25 cellular contexts compared by ENCODE assay signal in the genomic region with DNA sequence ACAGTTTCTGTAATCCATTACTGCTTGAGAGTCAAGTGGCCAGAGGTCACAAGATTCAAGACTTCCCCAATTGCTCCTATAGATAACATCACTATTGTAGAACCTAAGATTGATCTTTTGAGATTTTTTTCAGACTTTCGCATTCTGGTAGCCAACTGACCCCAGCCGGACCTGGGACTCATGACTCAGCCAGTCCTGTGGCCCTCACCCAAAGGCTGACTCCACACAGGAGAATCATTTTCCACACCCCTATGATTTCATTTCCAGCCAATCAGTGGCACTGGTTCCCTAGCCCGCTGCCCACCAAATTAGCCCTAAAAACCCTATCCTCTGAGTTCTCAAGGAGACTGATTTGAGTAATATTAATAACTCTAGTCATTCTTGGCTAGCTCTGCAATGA. TPM values are rescaled to one million over a fixed set of nuclear protein-coding genes. Genes with fewer than 3 reads are reported as not detected.
DNase-seq lines count a peak whose midpoint lies in the region; ATAC-seq, FAIRE-seq and TF ChIP-seq lines count a peak whose summit lies in the region.
"Had no signal": no experiment of that assay in that cellular context is flagged by ENCODE, and none has a peak within 500 bp of the region (broad histone marks: within the 10 kb centered on the region; RNA-seq: fewer than 3 reads in every experiment).

No MANE protein-coding gene starts in this region.

- H3K79me2 ChIP-seq in astrocyte (ENCODE audit: insufficient read depth, low read length): no peaks in the 10 kb centered on the region

- no peak for FAIRE-seq in astrocyte (lab: Jason Lieb, UNC)
- FAIRE-seq: G401.6 had no signal

- no peak for ATAC-seq in GM21737 (IDR thresholded peaks at IDR 0.05; ENCODE audit: unreplicated experiment)
- ATAC-seq: GM23338 had no signal

- no peak for TF ChIP-seq CTCF in MCF 10A (IDR thresholded peaks at IDR 0.05; ENCODE audit: unreplicated experiment)
- TF ChIP-seq CTCF in breast epithelium (IDR thresholded peaks at IDR 0.05): no peak
- no peak for TF ChIP-seq CTCF in astrocyte (IDR thresholded peaks at IDR 0.05; ENCODE audit: insufficient read depth, low read depth, low read length)

- no peak overlapping the region for H3K4me2 ChIP-seq in astrocyte (ENCODE audit: low read length)
- H3K4me2 ChIP-seq: GM23338, KMS-11 had no signal

- H3K27ac ChIP-seq in breast epithelium (no peak overlapping the region), astrocyte (ENCODE audit: low read depth, low read length) (no peak overlapping the region)
- H3K27ac ChIP-seq: 22Rv1, KMS-11, SJSA1 had no signal

- no peak overlapping the region for H3K9ac ChIP-seq in astrocyte (ENCODE audit: low read length)
- H3K9ac ChIP-seq: KMS-11 had no signal

- H3K36me3 ChIP-seq in breast epithelium: no peaks in the 10 kb centered on the region
- H3K36me3 ChIP-seq in astrocyte (ENCODE audit: insufficient read depth, low read length): peaks cover 14% of the 10 kb centered on the region

- H3K9me3 ChIP-seq in breast epithelium (no peaks in the 10 kb centered on the region), astrocyte (ENCODE audit: insufficient read depth, low read depth, low read length) (no peaks in the 10 kb centered on the region)
- H3K9me3 ChIP-seq: SJSA1 had no signal

- no peaks in the 10 kb centered on the region for H3K9me3 Mint-ChIP-seq in MCF 10A (ENCODE audit: unreplicated experiment)
- H3K9me3 Mint-ChIP-seq in astrocyte (ENCODE audit: unreplicated experiment): no peaks in the 10 kb centered on the region
- peaks cover 19% of the 10 kb centered on the region for H3K9me3 Mint-ChIP-seq in activated T-helper 1 cell treated with anti-CD3 and anti-CD28 coated beads, Interleukin-12 subunit alpha, Interleukin-12 subunit beta, Interleukin-2, Interleukin-4 antibody, amounts not matched to agents 30 ng/mL and 10 ng/mL and 1 ng/mL, durations not matched to agents 14 hours and 24 hours and 36 hours
- H3K9me3 Mint-ChIP-seq: HFFc6 had no signal

- POLR2A ChIA-PET in MCF 10A (lab: Yijun Ruan, JAX): no interaction called here

- TF ChIP-seq POLR2A in breast epithelium (IDR thresholded peaks at IDR 0.05): no peak

- H4K20me1 ChIP-seq in astrocyte (ENCODE audit: insufficient read depth, low read length): no peaks in the 10 kb centered on the region

- H3K4me1 Mint-ChIP-seq in MCF 10A (ENCODE audit: insufficient read depth, unreplicated experiment) (no peaks in the 10 kb centered on the region), astrocyte (ENCODE audit: low read depth, unreplicated experiment) (peaks cover 18% of the 10 kb centered on the region)
- H3K4me1 Mint-ChIP-seq in activated T-helper 1 cell treated with anti-CD3 and anti-CD28 coated beads, Interleukin-12 subunit alpha, Interleukin-12 subunit beta, Interleukin-2, Interleukin-4 antibody, amounts not matched to agents 30 ng/mL and 10 ng/mL and 1 ng/mL, durations not matched to agents 14 hours and 24 hours and 36 hours (ENCODE audit: low read depth): no peaks in the 10 kb centered on the region

- H3K36me3 Mint-ChIP-seq in MCF 10A (ENCODE audit: insufficient read depth, unreplicated experiment) (peaks cover 73% of the 10 kb centered on the region), astrocyte (ENCODE audit: low read depth, unreplicated experiment) (peaks cover 34% of the 10 kb centered on the region)
- peaks cover 48% of the 10 kb centered on the region for H3K36me3 Mint-ChIP-seq in activated T-helper 1 cell treated with anti-CD3 and anti-CD28 coated beads, Interleukin-12 subunit alpha, Interleukin-12 subunit beta, Interleukin-2, Interleukin-4 antibody, amounts not matched to agents 30 ng/mL and 10 ng/mL and 1 ng/mL, durations not matched to agents 14 hours and 24 hours and 36 hours (ENCODE audit: low read depth)

- H3K4me3 Mint-ChIP-seq in MCF 10A (ENCODE audit: unreplicated experiment) (no peak overlapping the region), astrocyte (ENCODE audit: unreplicated experiment) (no peak overlapping the region)
- H3K4me3 Mint-ChIP-seq in activated T-helper 1 cell treated with anti-CD3 and anti-CD28 coated beads, Interleukin-12 subunit alpha, Interleukin-12 subunit beta, Interleukin-2, Interleukin-4 antibody, amounts not matched to agents 30 ng/mL and 10 ng/mL and 1 ng/mL, durations not matched to agents 14 hours and 24 hours and 36 hours: no peak overlapping the region
- H3K4me3 Mint-ChIP-seq: GM23338, H9, HFFc6, IgD-negative memory B cell had no signal

- no peak overlapping the region for H2AFZ ChIP-seq in astrocyte (ENCODE audit: low read depth, low read length)
- H2AFZ ChIP-seq: GM23338 had no signal

- no peaks in the 10 kb centered on the region for H3K27me3 Mint-ChIP-seq in MCF 10A (ENCODE audit: insufficient read depth, unreplicated experiment)
- H3K27me3 Mint-ChIP-seq in astrocyte (ENCODE audit: low read depth, unreplicated experiment): no peaks in the 10 kb centered on the region
- no peaks in the 10 kb centered on the region for H3K27me3 Mint-ChIP-seq in activated T-helper 1 cell treated with anti-CD3 and anti-CD28 coated beads, Interleukin-12 subunit alpha, Interleukin-12 subunit beta, Interleukin-2, Interleukin-4 antibody, amounts not matched to agents 30 ng/mL and 10 ng/mL and 1 ng/mL, durations not matched to agents 14 hours and 24 hours and 36 hours (ENCODE audit: insufficient read depth)
- H3K27me3 Mint-ChIP-seq: IgD-negative memory B cell had no signal

- DNase-seq in MCF 10A (ENCODE audit: unreplicated experiment): no peak
- DNase-seq in breast epithelium (ENCODE audit: low spot score in 2 of 2): no peak
- DNase-seq in astrocyte (ENCODE audit: low read depth): peak; percentile 22
- DNase-seq in iris pigment epithelial cell (ENCODE audit: low read depth): peak; percentile 47
- DNase-seq in NCI-H345 (lab: John Stamatoyannopoulos, UW): no peak
- DNase-seq in activated T-helper 1 cell treated with anti-CD3 and anti-CD28 coated beads, Interleukin-12 subunit alpha, Interleukin-12 subunit beta, Interleukin-2, Interleukin-4 antibody, amounts not matched to agents 30 ng/mL and 10 ng/mL and 1 ng/mL, durations not matched to agents 14 hours and 24 hours and 36 hours (ENCODE audit: low spot score): no peak
- DNase-seq: Calu3, DMS153, H9, HFFc6, MV-4-11, NCI-H1105, NCI-H1436 treated with DMSO at 0.1 percent for 48 hours, NCI-H187 treated with DMSO at 0.1 percent for 48 hours, NCI-H446 treated with DMSO at 0.1 percent for 48 hours, NCI-H526 treated with DMSO at 0.1 percent for 48 hours, Right ventricle myocardium superior, RPMI8226 had no signal

- CTCF ChIA-PET in MCF 10A (lab: Yijun Ruan, JAX): interaction anchor here (0.9 kb wide), 1 partner anchor 457 kb away, joined by 3 read pairs; no protein-coding TSS in a partner anchor

- no peak overlapping the region for H3K4me3 ChIP-seq in breast epithelium
- H3K4me3 ChIP-seq in astrocyte (ENCODE audit: insufficient read depth, low read depth, low read length): no peak overlapping the region
- H3K4me3 ChIP-seq: GM23338, SJSA1 had no signal

- no TSS peak for BruUV-seq in MCF 10A (replicated peaks; lab: Mats Ljungman, UMichigan)

- H3K4me1 ChIP-seq in breast epithelium: no peaks in the 10 kb centered on the region
- H3K4me1 ChIP-seq in astrocyte (ENCODE audit: insufficient read depth, low read length): no peaks in the 10 kb centered on the region
- H3K4me1 ChIP-seq: SJSA1 had no signal

- intact Hi-C loops in MCF 10A (cut with micrococcal nuclease): loop anchor here (10.0 kb wide), 1 partner anchor 458 kb away; a partner anchor contains a TSS
- intact Hi-C loops in breast epithelium (cut with DNase I; ENCODE audit: low total_unique reads): no loop called here
- intact Hi-C loops in activated T-helper 1 cell treated with anti-CD3 and anti-CD28 coated beads, Interleukin-12 subunit alpha, Interleukin-12 subunit beta, Interleukin-2, Interleukin-4 antibody, amounts not matched to agents 30 ng/mL and 10 ng/mL and 1 ng/mL, durations not matched to agents 14 hours and 24 hours and 36 hours (cut with micrococcal nuclease): no loop called here

- peak overlapping the region; percentile 7 for H3K27ac Mint-ChIP-seq in MCF 10A (ENCODE audit: low read depth, unreplicated experiment)
- no peak overlapping the region for H3K27ac Mint-ChIP-seq in astrocyte (ENCODE audit: unreplicated experiment)
- H3K27ac Mint-ChIP-seq in activated T-helper 1 cell treated with anti-CD3 and anti-CD28 coated beads, Interleukin-12 subunit alpha, Interleukin-12 subunit beta, Interleukin-2, Interleukin-4 antibody, amounts not matched to agents 30 ng/mL and 10 ng/mL and 1 ng/mL, durations not matched to agents 14 hours and 24 hours and 36 hours: no peak overlapping the region
- H3K27ac Mint-ChIP-seq: GM23338, HFFc6, IgD-negative memory B cell had no signal

- H3K27me3 ChIP-seq in breast epithelium: no peaks in the 10 kb centered on the region
- no peaks in the 10 kb centered on the region for H3K27me3 ChIP-seq in astrocyte (ENCODE audit: insufficient read depth, low read length)
- H3K27me3 ChIP-seq: SJSA1 had no signal

RNA-seq across cellular contexts. Expression of a gene that starts 36.2 kb away (rescaled TPM):
- total RNA-seq in MCF 10A (2022) (386 and 469 TPM in 2 replicates), breast epithelium (10 to 100 TPM; 58.4 to 66.5 (median 64.2) TPM), astrocyte (293 and 306 TPM in 2 replicates)
- 184 and 191 TPM in 2 replicates for total RNA-seq in activated T-helper 1 cell treated with anti-CD3 and anti-CD28 coated beads, Interleukin-12 subunit alpha, Interleukin-12 subunit beta, Interleukin-2, Interleukin-4 antibody, amounts not matched to agents 30 ng/mL and 10 ng/mL and 1 ng/mL, durations not matched to agents 14 hours and 24 hours and 36 hours

Comparison
In these comparisons a context has a peak if more than half of its experiments do, and no peak if none do; other contexts are left out.
1. DNase-seq: peak in astrocyte (single experiment) and iris pigment epithelial cell (single experiment); none in MCF 10A (single experiment), breast epithelium (0 of 2), NCI-H345 (single experiment) and activated T-helper 1 cell treated with anti-CD3 and anti-CD28 coated beads, Interleukin-12 subunit alpha, Interleukin-12 subunit beta, Interleukin-2, Interleukin-4 antibody, amounts not matched to agents 30 ng/mL and 10 ng/mL and 1 ng/mL, durations not matched to agents 14 hours and 24 hours and 36 hours (single experiment).